Comparison of ENCODE assay signal across 16 cellular contexts in the genomic region with DNA sequence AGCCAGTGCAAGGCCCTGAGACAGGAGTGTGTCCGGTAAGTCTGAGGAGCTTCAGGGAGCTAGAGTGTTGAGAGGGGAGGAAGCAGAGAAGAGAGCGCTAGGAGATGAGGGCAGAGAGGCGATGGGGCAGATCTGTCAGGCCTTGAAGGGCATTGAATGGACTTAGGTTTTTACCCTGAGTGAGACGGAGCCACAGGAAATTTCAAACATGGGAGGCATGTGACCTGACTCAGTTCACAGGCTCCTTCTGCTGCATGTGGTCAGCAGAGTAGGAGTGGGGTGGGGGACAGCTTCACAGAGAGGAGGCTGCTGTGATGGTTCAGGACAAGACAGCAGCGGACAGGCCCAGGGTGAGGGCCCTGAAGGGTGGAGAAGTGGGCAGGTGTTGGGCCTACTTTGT. TPM values are rescaled to one million over a fixed set of nuclear protein-coding genes. Genes with fewer than 3 reads are reported as not detected.
"Had no signal": no experiment of that assay in that cellular context is flagged by ENCODE, and none has a peak within 500 bp of the region (broad histone marks: within the 10 kb centered on the region; RNA-seq: fewer than 3 reads in every experiment).

No MANE protein-coding gene starts in this region.

- H3K4me3 Mint-ChIP-seq: activated naive CD8-positive, alpha-beta T cell; endodermal cell; mesothelial cell of epicardium had no signal

- H3K27ac Mint-ChIP-seq: activated naive CD8-positive, alpha-beta T cell; endodermal cell; immature natural killer cell; mesothelial cell of epicardium had no signal

- DNase-seq: activated CD4-positive, alpha-beta T cell treated with anti-CD3 and anti-CD28 coated beads, Interleukin-2, amount 50 U/mL, for 4 hours; activated CD4-positive, CD25-positive, alpha-beta regulatory T cell; endodermal cell; erythroblast; gastrocnemius medialis; heart left ventricle; immature natural killer cell; pancreas; sigmoid colon; SK-N-SH; stimulated activated CD4-positive, alpha-beta T cell treated with anti-CD3 and anti-CD28 coated beads, Interleukin-1b, Interleukin-23, amount 100 ng/mL, for 48 hours had no signal

- H3K27me3 ChIP-seq: pancreas had no signal

- H3K36me3 ChIP-seq: gastrocnemius medialis, pancreas, sigmoid colon had no signal

- ATAC-seq: gastrocnemius medialis, heart left ventricle, pancreas had no signal

- H3K27ac ChIP-seq: gastrocnemius medialis, heart left ventricle, pancreas, sigmoid colon had no signal

- H3K4me3 ChIP-seq: gastrocnemius medialis, heart left ventricle, pancreas, sigmoid colon had no signal

- H3K9me3 ChIP-seq: gastrocnemius medialis, heart left ventricle, pancreas, sigmoid colon, SK-N-SH had no signal

- H3K36me3 Mint-ChIP-seq: activated naive CD8-positive, alpha-beta T cell had no signal

- H3K9me3 Mint-ChIP-seq: activated T-helper 2 cell treated with anti-CD3 and anti-CD28 coated beads, Interferon-gamma antibody, Interleukin-2, Interleukin-4, amounts not matched to agents 10 μg/mL and 5 μg/mL and 100 μg/mL, durations not matched to agents 14 hours and 24 hours and 36 hours; endodermal cell; immature natural killer cell had no signal

RNA-seq across cellular contexts. Expression of a gene that starts 11.9 kb away (rescaled TPM):
- polyA plus RNA-seq: immature natural killer cell had no signal

RNA-seq across cellular contexts. Expression of a gene that starts 12.5 kb away (rescaled TPM):
- total RNA-seq: sigmoid colon, urinary bladder had no signal
- polyA plus RNA-seq: immature natural killer cell had no signal

RNA-seq across cellular contexts. Expression of a gene that starts 25.7 kb away (rescaled TPM):
- total RNA-seq: dermis microvascular lymphatic vessel endothelial cell had no signal
- polyA plus RNA-seq: SK-N-SH had no signal
